Comparison of ENCODE assay signal across 8 cellular contexts in the genomic region with DNA sequence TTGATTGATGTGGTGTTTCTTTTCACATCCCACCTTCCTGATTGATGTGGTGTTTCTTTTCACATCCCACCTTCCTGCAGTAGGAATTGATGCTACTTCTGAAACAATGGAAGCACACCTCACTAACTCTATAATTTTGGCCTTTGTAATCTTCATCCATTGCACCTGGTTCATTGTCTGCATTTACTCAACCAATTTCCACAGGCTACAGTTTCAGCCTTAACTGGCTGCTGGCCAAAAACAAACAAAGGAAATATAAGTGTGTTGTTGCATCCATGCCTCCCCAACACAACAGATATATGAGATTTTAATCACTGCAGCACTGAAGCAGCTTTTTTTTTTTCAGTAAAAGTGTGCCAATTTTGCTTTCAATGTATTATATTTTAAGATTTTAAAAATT.
"Had no signal": no experiment of that assay in that cellular context is flagged by ENCODE, and none has a peak within 500 bp of the region (broad histone marks: within the 10 kb centered on the region; RNA-seq: fewer than 3 reads in every experiment).

No MANE protein-coding gene starts in this region.

- DNase-seq: activated B cell treated with CpG ODN at 0.5 μM for 24 hours; activated CD4-positive, alpha-beta T cell treated with anti-CD3 and anti-CD28 coated beads, Interleukin-2, amount 10 ng/mL, durations not matched to agents 24 days and 14 days; activated CD8-positive, alpha-beta memory T cell treated with anti-CD3 and anti-CD28 coated beads, Interleukin-2, amount 50 U/mL, for 48 hours; activated gamma-delta T cell treated with Interleukin-2 at 50 U/mL for 16 hours; amniotic stem cell; heart right ventricle; right lobe of liver; trophoblast cell had no signal
